Comparison of ENCODE assay signal across 8 cellular contexts in the genomic region with DNA sequence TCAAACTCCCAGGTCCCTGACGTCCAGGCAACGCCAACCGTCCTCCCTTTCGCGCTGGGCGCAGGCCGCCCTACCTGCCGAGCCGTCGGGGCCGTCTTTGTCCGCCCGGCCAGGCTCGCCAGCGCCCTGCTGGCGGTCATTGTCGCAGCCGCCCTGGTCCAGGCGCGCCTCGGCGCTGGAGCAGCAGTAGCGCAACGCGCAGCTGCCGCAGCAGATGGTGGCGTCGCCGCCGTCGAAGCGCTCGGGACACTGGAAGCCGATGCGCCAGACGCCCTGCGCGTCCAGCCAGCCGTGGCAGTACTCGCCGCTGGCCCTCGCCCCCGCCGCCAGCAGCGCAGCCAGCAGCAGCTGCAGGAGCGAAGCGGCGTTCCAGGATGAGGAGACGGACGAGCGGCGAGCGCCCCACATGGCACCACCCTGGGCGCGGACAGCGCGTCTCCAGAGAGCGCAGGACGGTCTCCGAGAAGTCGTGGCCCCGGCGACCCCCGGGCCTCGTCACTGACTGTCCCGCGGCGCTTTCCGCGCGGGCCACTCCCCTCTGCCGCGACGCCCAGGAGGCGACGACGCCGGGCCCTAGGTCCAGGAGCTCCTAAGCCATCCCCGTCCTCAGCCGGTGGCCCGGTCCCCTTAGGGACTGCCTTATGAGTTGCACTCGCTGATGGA. TPM values are rescaled to one million over a fixed set of nuclear protein-coding genes. Genes with fewer than 3 reads are reported as not detected.
DNase-seq lines count a peak whose midpoint lies in the region; ATAC-seq and TF ChIP-seq lines count a peak whose summit lies in the region.

No MANE protein-coding gene starts in this region.

- no peaks in the 10 kb centered on the region for H3K9me3 ChIP-seq in effector memory CD4-positive, alpha-beta T cell (ENCODE audit: control insufficient read depth, low read length)
- peaks cover 0 to 3% of the 10 kb centered on the region in 2 donors for H3K9me3 ChIP-seq in neuronal stem cell (replicated peaks in 1 of 2; ENCODE audit: control insufficient read depth in 2 of 2, insufficient read depth in 1 of 2, low read depth in 1 of 2, low read length in 2 of 2)

- no peaks in the 10 kb centered on the region for H3K36me3 ChIP-seq in effector memory CD4-positive, alpha-beta T cell (ENCODE audit: control insufficient read depth, insufficient read depth, low read length)
- peaks cover 0 to 16% of the 10 kb centered on the region in 2 donors for H3K36me3 ChIP-seq in neuronal stem cell (replicated peaks in 1 of 2; ENCODE audit: control insufficient read depth in 2 of 2, insufficient read depth in 2 of 2, low read length in 2 of 2)

- TF ChIP-seq POLR2A in GM18505 (IDR thresholded peaks at IDR 0.05; ENCODE audit: borderline replicate concordance, extremely low read depth, insufficient read depth, insufficient read length): no peak

- no peak overlapping the region for H2BK12ac ChIP-seq in neuronal stem cell (ENCODE audit: low read length)

- peak overlapping the region; percentile 51 for H3K4me3 ChIP-seq in effector memory CD4-positive, alpha-beta T cell (ENCODE audit: insufficient read depth, low read depth, low read length, poor library complexity, severe bottlenecking)
- H3K4me3 ChIP-seq in neuronal stem cell (ENCODE audit: low read length in 2 of 2): peak overlapping the region in 1 of 2 donors; percentile 97

- H3K4me1 ChIP-seq in effector memory CD4-positive, alpha-beta T cell (ENCODE audit: control insufficient read depth, insufficient read depth, low read length, poor library complexity, severe bottlenecking): peaks cover 14% of the 10 kb centered on the region
- H3K4me1 ChIP-seq in neuronal stem cell (ENCODE audit: control insufficient read depth in 2 of 2, insufficient read depth in 1 of 2, low read depth in 1 of 2, low read length in 2 of 2): peaks cover 0 to 10% of the 10 kb centered on the region in 2 donors

- peak overlapping the region; percentile 80 for H3K23ac ChIP-seq in neuronal stem cell (ENCODE audit: low read depth, low read length, poor library complexity)

- peak overlapping the region; percentile 88 for H2BK5ac ChIP-seq in neuronal stem cell (ENCODE audit: low read length)

- peaks cover 26% of the 10 kb centered on the region for H3K27me3 ChIP-seq in effector memory CD4-positive, alpha-beta T cell (replicated peaks; ENCODE audit: control insufficient read depth, insufficient read depth, low read length, poor library complexity, severe bottlenecking)
- peaks cover 0 to 81% (median 0%) of the 10 kb centered on the region in 3 experiments for H3K27me3 ChIP-seq in neuronal stem cell (ENCODE audit: control insufficient read depth in 3 of 3, insufficient read depth in 3 of 3, low read depth in 1 of 3, low read length in 3 of 3)

- H3K9ac ChIP-seq in neuronal stem cell (ENCODE audit: low read depth, low read length, poor library complexity): peak overlapping the region; percentile 99

- no peak overlapping the region for H4K8ac ChIP-seq in neuronal stem cell (ENCODE audit: low read depth, low read length)

- H3K4me2 ChIP-seq in neuronal stem cell (ENCODE audit: insufficient read depth, low read length, poor library complexity, severe bottlenecking): peak overlapping the region; percentile 65

- no peak overlapping the region for H4K91ac ChIP-seq in neuronal stem cell (ENCODE audit: low read depth, low read length, poor library complexity)

- DNase-seq in Daoy (ENCODE audit: low read depth): peak; percentile 50
- peak; percentile 40 for DNase-seq in NCI-H526 treated with DMSO at 0.1 percent for 48 hours (lab: John Stamatoyannopoulos, UW)
- DNase-seq in effector memory CD4-positive, alpha-beta T cell: no peak
- DNase-seq in neuronal stem cell (ENCODE audit: low spot score): peak; percentile 30
- no peak for DNase-seq in AG08396 (ENCODE audit: low spot score)
- no peak for DNase-seq in HUDEP-2 (lab: John Stamatoyannopoulos, UW; ENCODE audit: unreplicated experiment in 76 of 76)

- peak overlapping the region; percentile 100 for H3K14ac ChIP-seq in neuronal stem cell (ENCODE audit: low read length)

- no CpG with 5 or more reads among the region's 82 CpGs for WGBS in neuronal stem cell (ENCODE audit: extremely low coverage in 2 of 2, insufficient read length in 2 of 2, insufficient replicate concordance in 1 of 2), 2 donors

- peak overlapping the region; percentile 98 for H3K18ac ChIP-seq in neuronal stem cell (ENCODE audit: low read length)

- H2BK15ac ChIP-seq in neuronal stem cell (ENCODE audit: low read length): peak overlapping the region; percentile 16

- H3K4ac ChIP-seq in neuronal stem cell (ENCODE audit: low read length): peak overlapping the region; percentile 17

- no peak for ATAC-seq in GM18505 (IDR thresholded peaks at IDR 0.05; ENCODE audit: unreplicated experiment)
- ATAC-seq in GM21825 (IDR thresholded peaks at IDR 0.05; ENCODE audit: unreplicated experiment): no peak

- no peak overlapping the region for H2BK120ac ChIP-seq in neuronal stem cell (ENCODE audit: low read depth, low read length)

- no peak overlapping the region for H3K27ac ChIP-seq in effector memory CD4-positive, alpha-beta T cell (ENCODE audit: insufficient read depth, low read length, poor library complexity, severe bottlenecking)
- H3K27ac ChIP-seq in neuronal stem cell (replicated peaks; ENCODE audit: low read length): no peak overlapping the region

- H3K79me1 ChIP-seq in neuronal stem cell (ENCODE audit: low read depth, low read length): peaks cover 5% of the 10 kb centered on the region

- H2AK5ac ChIP-seq in neuronal stem cell (ENCODE audit: low read depth, low read length): peak overlapping the region; percentile 78

- peak overlapping the region; percentile 87 for H2AFZ ChIP-seq in neuronal stem cell (ENCODE audit: low read length)

RNA-seq across cellular contexts. Expression of a gene that starts 1.1 kb away (rescaled TPM):
- total RNA-seq in Daoy (2014; rRNA removed; shearing (Covaris generic)): 100 and 138 TPM in 2 replicates
- 77.7 TPM for polyA plus RNA-seq in neuronal stem cell (2013, experiment 1 of 2)
- polyA plus RNA-seq in neuronal stem cell (2013, experiment 2 of 2): 77.2 TPM

Comparison
In these comparisons a context has a peak if more than half of its experiments do, and no peak if none do; other contexts are left out.
1. DNase-seq: peak in Daoy (single experiment), NCI-H526 treated with DMSO at 0.1 percent for 48 hours (single experiment) and neuronal stem cell (single experiment); none in effector memory CD4-positive, alpha-beta T cell (0 of 3), AG08396 (single experiment) and HUDEP-2 (0 of 76).